In the genomic region with DNA sequence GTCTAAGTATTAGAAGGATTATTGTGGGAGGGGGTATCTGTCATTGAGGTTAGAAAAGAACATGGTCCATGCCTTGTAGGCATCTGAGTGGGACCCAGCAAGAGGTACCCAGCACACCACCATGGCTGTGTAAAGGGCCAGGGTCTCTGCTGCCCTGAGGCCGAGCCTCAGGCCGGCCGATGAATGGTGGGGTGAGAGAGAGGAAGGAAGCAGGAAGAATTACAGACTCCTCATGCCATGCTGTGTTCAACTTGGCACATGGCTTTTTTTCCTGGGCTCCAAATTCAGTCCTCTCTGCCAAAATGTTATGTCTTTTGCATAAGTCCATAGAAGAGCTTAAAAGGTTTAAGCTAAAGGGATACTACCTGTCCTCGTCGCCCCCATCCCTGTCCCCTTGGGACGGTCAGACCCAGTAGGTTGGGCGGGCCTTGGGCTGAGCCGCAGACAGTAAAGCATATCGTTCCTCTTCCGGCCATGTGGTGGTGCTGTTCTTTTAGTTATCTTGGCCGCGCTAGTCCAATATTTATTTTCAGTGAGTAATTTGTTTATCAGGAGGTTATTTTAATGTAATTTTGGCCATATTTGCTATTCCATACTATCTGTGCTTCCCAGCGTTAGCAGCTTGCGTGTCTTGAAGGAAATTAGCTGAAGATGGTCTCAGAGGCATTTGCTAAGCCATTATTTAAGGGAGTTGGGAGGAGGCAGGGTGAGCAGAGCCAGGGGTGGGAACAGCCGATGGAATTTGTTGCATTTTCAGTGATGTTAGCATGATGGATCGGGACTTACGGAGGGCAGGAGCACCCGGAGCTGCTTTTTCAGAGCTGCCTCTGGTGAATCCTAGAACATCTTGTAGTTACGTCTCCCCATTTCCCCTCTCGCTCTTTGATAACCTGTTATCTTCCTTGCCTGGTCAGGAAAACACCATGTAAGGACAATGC, we compare ENCODE assay signal across 8 cellular contexts.
DNase-seq lines count a peak whose midpoint lies in the region; ATAC-seq and TF ChIP-seq lines count a peak whose summit lies in the region.

No MANE protein-coding gene starts in this region.

- no peak overlapping the region; the same call in 1 of the 2 replicates for H3K4me2 ChIP-seq in OCI-LY3 (ENCODE audit: low read length)

- H4K20me1 ChIP-seq in OCI-LY3 (ENCODE audit: insufficient read depth, low read length) = no peaks in the 10 kb centered on the region

- H2AFZ ChIP-seq in OCI-LY3 (ENCODE audit: low read depth, low read length) = no peak overlapping the region

- H3K9me3 Mint-ChIP-seq in activated naive CD4-positive, alpha-beta T cell treated with anti-CD3 and anti-CD28 coated beads, Interleukin-2, amount 50 U/mL, for 72 hours = no peaks in the 10 kb centered on the region

- no peaks in the 10 kb centered on the region for H3K4me1 ChIP-seq in OCI-LY3 (ENCODE audit: low read length)
- peaks cover 12% of the 10 kb centered on the region for H3K4me1 ChIP-seq in iPS-15b (ENCODE audit: control insufficient read depth, insufficient read depth, low read length)

- H3K4me3 ChIP-seq in OCI-LY3 (ENCODE audit: low read length) (no peak overlapping the region), iPS-15b (ENCODE audit: low read depth, low read length) (peak overlapping the region; percentile 1)

- H3K27me3 ChIP-seq in OCI-LY3 (ENCODE audit: low read depth, low read length) (peaks cover 33% of the 10 kb centered on the region), iPS-15b (ENCODE audit: control insufficient read depth, insufficient read depth, low read length) (no peaks in the 10 kb centered on the region)

- H3K9me3 ChIP-seq in OCI-LY3 (ENCODE audit: insufficient read depth, low read length) (no peaks in the 10 kb centered on the region), iPS-15b (ENCODE audit: control insufficient read depth, insufficient read depth, low read length) (no peaks in the 10 kb centered on the region)

- no peaks in the 10 kb centered on the region for H3K36me3 Mint-ChIP-seq in activated naive CD4-positive, alpha-beta T cell treated with anti-CD3 and anti-CD28 coated beads, Interleukin-2, amount 50 U/mL, for 72 hours

- peak; percentile 88 for TF ChIP-seq CTCF in OCI-LY3 (IDR thresholded peaks at IDR 0.05; ENCODE audit: low read depth, low read length)

- H3K36me3 ChIP-seq in OCI-LY3 (replicated peaks; ENCODE audit: low read depth, low read length) (no peaks in the 10 kb centered on the region), iPS-15b (ENCODE audit: control insufficient read depth, insufficient read depth, low read length) (no peaks in the 10 kb centered on the region)

- peak; percentile 58 for ATAC-seq in HG03039 (IDR thresholded peaks at IDR 0.05; ENCODE audit: unreplicated experiment)
- ATAC-seq in activated naive CD4-positive, alpha-beta T cell treated with anti-CD3 and anti-CD28 coated beads, Interleukin-2, amount 50 U/mL, for 72 hours = peak; percentile 44 to 67
- no peak for ATAC-seq in HG02981 (IDR thresholded peaks at IDR 0.05; ENCODE audit: unreplicated experiment)

- no peak overlapping the region for H3K27ac Mint-ChIP-seq in activated naive CD4-positive, alpha-beta T cell treated with anti-CD3 and anti-CD28 coated beads, Interleukin-2, amount 50 U/mL, for 72 hours

- H3K9ac ChIP-seq in OCI-LY3 (ENCODE audit: low read length) (no peak overlapping the region), iPS-15b (ENCODE audit: low read depth, low read length) (no peak overlapping the region)

- DNase-seq in DMS53 (lab: John Stamatoyannopoulos, UW) (peak; percentile 45), DMS53 treated with DMSO at 0.1 percent for 48 hours (lab: John Stamatoyannopoulos, UW; ENCODE audit: unreplicated experiment) (no peak)
- DNase-seq in activated naive CD4-positive, alpha-beta T cell treated with anti-CD3 and anti-CD28 coated beads, Interleukin-2, amount 50 U/mL, for 72 hours (ENCODE audit: low spot score in 2 of 2) = peak in 1 of 2 donors; percentile 27
- DNase-seq in stimulated activated CD4-positive, alpha-beta T cell treated with anti-CD3 and anti-CD28 coated beads, Interleukin-2, amount 100 ng/mL, for 4 hours (ENCODE audit: low read depth) = peak; percentile 8

- no peak overlapping the region for H3K27ac ChIP-seq in OCI-LY3 (ENCODE audit: low read length)

- H3K79me2 ChIP-seq in OCI-LY3 (ENCODE audit: low read length) = no peaks in the 10 kb centered on the region
